ENCODE assay signal across 6 cellular contexts in the genomic region with DNA sequence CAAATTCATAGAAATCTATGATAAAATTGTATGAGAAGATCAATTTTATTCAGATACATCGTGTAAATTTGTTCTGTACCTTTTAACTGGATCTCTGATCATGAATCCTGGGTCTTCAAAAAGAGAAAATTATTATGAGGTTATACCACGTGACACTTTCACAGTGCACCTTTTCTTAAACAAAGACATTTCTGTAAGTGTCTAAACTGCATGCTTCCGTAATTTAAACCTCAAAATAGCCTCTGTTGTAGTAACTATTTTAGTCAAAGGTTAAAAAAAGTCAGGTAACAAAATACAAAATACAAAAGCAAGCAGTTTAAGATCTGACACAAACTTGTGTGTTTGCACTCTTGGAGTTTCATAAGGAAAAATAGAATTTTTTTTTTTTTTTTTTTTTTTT.
DNase-seq lines count a peak whose midpoint lies in the region; ATAC-seq, FAIRE-seq and TF ChIP-seq lines count a peak whose summit lies in the region.
"Not testable (repeated sequence)": the region's sequence is repeated elsewhere in the genome, so short reads cannot be mapped to it uniquely, and the experiment has no call there.

No MANE protein-coding gene starts in this region.

- H2AFZ ChIP-seq in astrocyte (ENCODE audit: low read depth, low read length) = not testable (repeated sequence)

- H4K20me1 ChIP-seq in astrocyte (ENCODE audit: insufficient read depth, low read length) = not testable (repeated sequence)

- not testable (repeated sequence) for H3K4me3 ChIP-seq in astrocyte (ENCODE audit: insufficient read depth, low read depth, low read length); pancreas

- H3K27ac ChIP-seq in astrocyte (ENCODE audit: low read depth, low read length); pancreas: not testable (repeated sequence)

- not testable (repeated sequence) for TF ChIP-seq POLR2A in GM12892 (IDR thresholded peaks at IDR 0.05; ENCODE audit: low read depth, low read length)

- H3K36me3 ChIP-seq in astrocyte (ENCODE audit: insufficient read depth, low read length); pancreas: not testable (repeated sequence)

- not testable (repeated sequence) for DNase-seq in GM12892 (ENCODE audit: insufficient read length); astrocyte (ENCODE audit: low read depth); pancreas

- H3K79me2 ChIP-seq in astrocyte (ENCODE audit: insufficient read depth, low read length) = not testable (repeated sequence)

- H3K27ac Mint-ChIP-seq in astrocyte (ENCODE audit: unreplicated experiment) = not testable (repeated sequence)

- not testable (repeated sequence) for H3K27me3 Mint-ChIP-seq in astrocyte (ENCODE audit: low read depth, unreplicated experiment)

- not testable (repeated sequence) for H3K9ac ChIP-seq in astrocyte (ENCODE audit: low read length)

- H3K9me3 ChIP-seq in astrocyte (ENCODE audit: insufficient read depth, low read depth, low read length); pancreas: not testable (repeated sequence)

- not testable (repeated sequence) for H3K9me3 Mint-ChIP-seq in astrocyte (ENCODE audit: unreplicated experiment)

- H3K4me2 ChIP-seq in astrocyte (ENCODE audit: low read length) = not testable (repeated sequence)

- H3K36me3 Mint-ChIP-seq in astrocyte (ENCODE audit: low read depth, unreplicated experiment) = not testable (repeated sequence)

- H3K4me1 ChIP-seq in astrocyte (ENCODE audit: insufficient read depth, low read length); pancreas: not testable (repeated sequence)

- not testable (repeated sequence) for H3K4me1 Mint-ChIP-seq in astrocyte (ENCODE audit: low read depth, unreplicated experiment)

- H3K27me3 ChIP-seq in astrocyte (ENCODE audit: insufficient read depth, low read length); pancreas: not testable (repeated sequence)

- ATAC-seq in GM18868 (IDR thresholded peaks at IDR 0.05; ENCODE audit: unreplicated experiment) (peak; percentile 54), HG02852 (IDR thresholded peaks at IDR 0.05; ENCODE audit: unreplicated experiment) (peak; percentile 51), HG03060 (IDR thresholded peaks at IDR 0.05; ENCODE audit: low read depth, unreplicated experiment) (peak; percentile 50)
- ATAC-seq in pancreas = not testable (repeated sequence)

- WGBS in pancreas, 2 donors = no CpG with 5 or more reads among the region's 3 CpGs

- not testable (repeated sequence) for TF ChIP-seq CTCF in astrocyte (IDR thresholded peaks at IDR 0.05; ENCODE audit: insufficient read depth, low read depth, low read length); pancreas (IDR thresholded peaks at IDR 0.05)

- FAIRE-seq in GM12892 (lab: Jason Lieb, UNC) = peak; percentile 70
- FAIRE-seq in astrocyte (lab: Jason Lieb, UNC) = peak; percentile 84
- FAIRE-seq in pancreas (lab: Jason Lieb, UNC) = peak; percentile 81

- not testable (repeated sequence) for H3K4me3 Mint-ChIP-seq in astrocyte (ENCODE audit: unreplicated experiment)

- intact Hi-C loops in pancreas (cut with DNase I) = not testable (repeated sequence)
